8 cellular contexts compared by ENCODE assay signal in the genomic region with DNA sequence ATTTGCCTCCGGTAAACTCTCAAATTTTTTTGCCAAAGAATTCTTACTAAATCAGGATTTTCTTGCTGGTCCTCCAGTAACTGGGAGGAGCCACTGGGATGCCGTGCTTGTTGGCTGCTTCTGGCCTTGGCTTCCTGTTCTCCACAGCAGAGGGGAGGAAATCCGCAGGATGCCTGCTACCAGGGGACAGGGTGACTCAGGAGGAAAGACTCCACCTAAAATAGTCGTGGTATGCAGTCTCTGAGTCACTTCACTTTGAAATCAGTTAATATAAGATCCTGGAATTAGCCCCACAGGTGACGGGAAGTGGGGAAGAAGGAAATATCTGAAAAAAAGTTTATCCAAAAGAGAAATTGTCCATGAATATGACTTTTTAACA. TPM values are rescaled to one million over a fixed set of nuclear protein-coding genes. Genes with fewer than 3 reads are reported as not detected.
A peak's percentile ranks its signal among the peaks of the same experiment; 100 is the strongest.
DNase-seq lines count a peak whose midpoint lies in the region; ATAC-seq, FAIRE-seq and TF ChIP-seq lines count a peak whose summit lies in the region.

No MANE protein-coding gene starts in this region.

- 5 to 6% methylated on average over 5 of the region's 5 CpGs for WGBS in body of pancreas, 2 donors
- 25 to 37% methylated on average over 5 of the region's 5 CpGs for WGBS in thyroid gland, 2 donors

- peak; percentile 27 for FAIRE-seq in islet of Langerhans (lab: Jason Lieb, UNC)

- H4K20me1 ChIP-seq in Loucy (ENCODE audit: insufficient read depth, low read length, poor library complexity, severe bottlenecking), result no peaks in the 10 kb centered on the region
- H4K20me1 ChIP-seq in Karpas-422 (ENCODE audit: insufficient read depth, low read depth, low read length), result no peaks in the 10 kb centered on the region

- H3K9ac ChIP-seq in Loucy (ENCODE audit: low read depth, low read length, poor library complexity, severe bottlenecking) (no peak overlapping the region), Karpas-422 (ENCODE audit: low read length) (no peak overlapping the region)

- peak; percentile 58 to 60 for DNase-seq in AML-193 (lab: John Stamatoyannopoulos, UW)
- DNase-seq in body of pancreas, result peak; percentile 76 to 89 (median 82)
- DNase-seq in thyroid gland, result peak; percentile 52 to 65
- no peak for DNase-seq in Karpas-422
- no peak for DNase-seq in DMS79 (lab: John Stamatoyannopoulos, UW)

- TF ChIP-seq POLR2A in body of pancreas (IDR thresholded peaks at IDR 0.05), result peak in 1 of 3 donors; percentile 21
- TF ChIP-seq POLR2A in thyroid gland (IDR thresholded peaks at IDR 0.05), result no peak

- intact Hi-C loops in body of pancreas (cut with DNase I) (no loop called here), thyroid gland (cut with DNase I) (no loop called here)

- no peak overlapping the region for H2AFZ ChIP-seq in Loucy (ENCODE audit: low read length)
- H2AFZ ChIP-seq in Karpas-422 (ENCODE audit: low read length), result no peak overlapping the region

- H3K4me1 ChIP-seq in Loucy (ENCODE audit: insufficient read depth, low read length, poor library complexity, severe bottlenecking), result peaks cover 24% of the 10 kb centered on the region
- H3K4me1 ChIP-seq in body of pancreas, result peaks cover 49% of the 10 kb centered on the region
- H3K4me1 ChIP-seq in thyroid gland, result peaks cover 11 to 14% of the 10 kb centered on the region in 2 donors
- H3K4me1 ChIP-seq in Karpas-422 (ENCODE audit: low read length), result no peaks in the 10 kb centered on the region

- H3K27me3 ChIP-seq in Loucy (ENCODE audit: insufficient read depth, low read length, poor library complexity, severe bottlenecking) (no peaks in the 10 kb centered on the region), body of pancreas (no peaks in the 10 kb centered on the region), thyroid gland (no peaks in the 10 kb centered on the region), Karpas-422 (ENCODE audit: low read length) (no peaks in the 10 kb centered on the region)

- H3K27ac ChIP-seq in body of pancreas, result peak overlapping the region; percentile 78 to 96 (median 86)
- H3K27ac ChIP-seq in thyroid gland, result peak overlapping the region; percentile 68 to 83 (median 82)
- no peak overlapping the region for H3K27ac ChIP-seq in Karpas-422 (ENCODE audit: low read length)

- H3K79me2 ChIP-seq in Loucy (ENCODE audit: insufficient read depth, low read length) (no peaks in the 10 kb centered on the region), Karpas-422 (ENCODE audit: low read length) (no peaks in the 10 kb centered on the region)

- H3F3A ChIP-seq in Loucy (ENCODE audit: low read depth), result 0 out of 2 replicates have a peak, but pooled peaks cover 3% of the 10 kb centered on the region

- H3K4me3 ChIP-seq in Loucy (ENCODE audit: low read length, poor library complexity, severe bottlenecking), result peak overlapping the region; percentile 19
- H3K4me3 ChIP-seq in body of pancreas, result no peak overlapping the region
- H3K4me3 ChIP-seq in thyroid gland (replicated peaks in 1 of 3), result no peak overlapping the region
- H3K4me3 ChIP-seq in Karpas-422 (ENCODE audit: low read length), result no peak overlapping the region

- ATAC-seq in body of pancreas (peak; percentile 95), GM18909 (IDR thresholded peaks at IDR 0.05; ENCODE audit: poor library complexity, unreplicated experiment) (no peak)

- no peak for TF ChIP-seq CTCF in Loucy (conservative IDR thresholded peaks at IDR 0.05; ENCODE audit: low read length)
- TF ChIP-seq CTCF in body of pancreas (IDR thresholded peaks at IDR 0.05), result no peak
- no peak for TF ChIP-seq CTCF in thyroid gland (IDR thresholded peaks at IDR 0.05)

- H3K9me3 ChIP-seq in Loucy (ENCODE audit: insufficient read depth, low read depth, low read length) (no peaks in the 10 kb centered on the region), body of pancreas (no peaks in the 10 kb centered on the region), thyroid gland (no peaks in the 10 kb centered on the region), Karpas-422 (ENCODE audit: low read length) (no peaks in the 10 kb centered on the region)

- peak overlapping the region; percentile 35 for H3K4me2 ChIP-seq in Loucy (ENCODE audit: low read depth, low read length, poor library complexity, severe bottlenecking)
- no peak overlapping the region for H3K4me2 ChIP-seq in Karpas-422 (ENCODE audit: low read depth, low read length, poor library complexity, severe bottlenecking)

- H3K9me2 ChIP-seq in Loucy (replicated peaks; ENCODE audit: low read depth, low read length), result no peaks in the 10 kb centered on the region
- no peaks in the 10 kb centered on the region for H3K9me2 ChIP-seq in Karpas-422 (replicated peaks; ENCODE audit: insufficient read depth, low read length)

- H3K36me3 ChIP-seq in Loucy (ENCODE audit: insufficient read depth, low read length), result no peaks in the 10 kb centered on the region
- H3K36me3 ChIP-seq in body of pancreas (replicated peaks in 1 of 2; ENCODE audit: insufficient read depth in 1 of 2, low read depth in 2 of 2), result no peaks in the 10 kb centered on the region
- H3K36me3 ChIP-seq in thyroid gland, result no peaks in the 10 kb centered on the region
- no peaks in the 10 kb centered on the region for H3K36me3 ChIP-seq in Karpas-422 (ENCODE audit: insufficient read depth, low read length)

RNA-seq across cellular contexts. Expression of gene TM4SF18, which starts 6.5 kb away (rescaled TPM):
- total RNA-seq in body of pancreas (10 to 100 TPM in 1 of 2 donors, 1 to 10 TPM in 1; 7.9 to 13.2 TPM), thyroid gland (10 to 100 TPM in 3 of 4 donors, 1 to 10 TPM in 1; 9.7 to 33.3 (median 24.9) TPM)
- not detected in 2 replicates for total RNA-seq in Karpas-422 (2014; rRNA removed; shearing (Covaris generic); ENCODE audit: low replicate concordance)

RNA-seq across cellular contexts. Expression of gene TM4SF1, which starts 37.5 kb away (rescaled TPM):
- total RNA-seq in body of pancreas, result 100 to 1,000 TPM; 104 to 168 TPM
- 100 to 1,000 TPM in 1 of 4 donors, 10 to 100 TPM in 3; 32.4 to 244 (median 79.3) TPM for total RNA-seq in thyroid gland
- total RNA-seq in Karpas-422 (2014; rRNA removed; shearing (Covaris generic); ENCODE audit: low replicate concordance), result not detected in 2 replicates

Comparison
In these comparisons a context has a peak if more than half of its experiments do, and no peak if none do; other contexts are left out.
1. DNase-seq: peak in AML-193 (2 of 2), body of pancreas (4 of 4) and thyroid gland (2 of 2); none in Karpas-422 (single experiment) and DMS79 (single experiment).
2. RNA of gene TM4SF1, which starts 37.5 kb away (total RNA-seq): 104 to 168 TPM in body of pancreas and 32.4 to 244 TPM in thyroid gland; not detected in Karpas-422; every median in the first group is over 10 times any median in the second.